In genomic region chrX:153800746-153801145, GRCh38 we compare ENCODE assay signal across 15 cellular contexts. TPM values are rescaled to one million over a fixed set of nuclear protein-coding genes. Genes with fewer than 3 reads are reported as not detected.
DNase-seq lines count a peak whose midpoint lies in the region; ATAC-seq, FAIRE-seq and TF ChIP-seq lines count a peak whose summit lies in the region.
"Had no signal": no experiment of that assay in that cellular context is flagged by ENCODE, and none has a peak within 500 bp of the region (broad histone marks: within the 10 kb centered on the region; RNA-seq: fewer than 3 reads in every experiment).

No MANE protein-coding gene starts in this region.

- peaks cover 16% of the 10 kb centered on the region; the same call in 1 of the 2 replicates for H4K20me1 ChIP-seq in DND-41 (ENCODE audit: insufficient read depth, low read length)

- H2AFZ ChIP-seq in DND-41 (ENCODE audit: low read depth, low read length), result no peak overlapping the region

- H3K4me1 ChIP-seq in A549 (peaks cover 6% of the 10 kb centered on the region; the same call in 1 of the 3 replicates), DND-41 (ENCODE audit: insufficient read depth, low read length) (peaks cover 11% of the 10 kb centered on the region)

- H3K4me3 Mint-ChIP-seq in T-helper 17 cell, result no peak overlapping the region
- H3K4me3 Mint-ChIP-seq: CD4-positive, alpha-beta memory T cell had no signal

- peak; percentile 9 to 39; a peak in 3 of 6 replicates for ATAC-seq in A549
- ATAC-seq in DND-41 (ENCODE audit: insufficient read depth, low read depth), result peak; percentile 13; the same call in 1 of the 3 replicates
- no peak for ATAC-seq in T-helper 17 cell
- no peak for ATAC-seq in HG03442 (IDR thresholded peaks at IDR 0.05; ENCODE audit: unreplicated experiment)

- TF ChIP-seq EP300 in A549 (IDR thresholded peaks at IDR 0.05), result no peak

- H3K27ac ChIP-seq in A549, result no peak overlapping the region
- H3K27ac ChIP-seq in DND-41 (ENCODE audit: low read length), result no peak overlapping the region
- H3K27ac ChIP-seq: RWPE1 had no signal

- no peak overlapping the region for H3K9ac ChIP-seq in DND-41 (ENCODE audit: low read depth, low read length)

- no peaks in the 10 kb centered on the region for H3K27me3 ChIP-seq in DND-41 (ENCODE audit: insufficient read depth, low read length, poor library complexity)

- H3K27me3 Mint-ChIP-seq in T-helper 17 cell, result no peaks in the 10 kb centered on the region
- H3K27me3 Mint-ChIP-seq: CD4-positive, alpha-beta memory T cell had no signal

- H3K4me1 Mint-ChIP-seq in T-helper 17 cell, result peaks cover 8% of the 10 kb centered on the region

- POLR2A ChIA-PET in A549 (lab: Yijun Ruan, JAX), result no interaction called here

- no peaks in the 10 kb centered on the region for H3K9me3 ChIP-seq in A549
- H3K9me3 ChIP-seq in DND-41 (ENCODE audit: insufficient read depth, low read length, severe bottlenecking), result no peaks in the 10 kb centered on the region
- no peaks in the 10 kb centered on the region for H3K9me3 ChIP-seq in T-helper 17 cell (ENCODE audit: control insufficient read depth, low read length, poor library complexity, severe bottlenecking)

- H3K36me3 Mint-ChIP-seq in T-helper 17 cell (ENCODE audit: low read depth), result no peaks in the 10 kb centered on the region

- H3K79me2 ChIP-seq in DND-41 (ENCODE audit: insufficient read depth, low read length), result peaks cover 11% of the 10 kb centered on the region

- no peak for TF ChIP-seq POLR2A in A549 (IDR thresholded peaks at IDR 0.05; ENCODE audit: low read length)

- CTCF ChIA-PET in A549 (lab: Yijun Ruan, JAX), result no interaction called here

- H3K36me3 ChIP-seq in DND-41 (ENCODE audit: insufficient read depth, low read length), result peaks cover 31% of the 10 kb centered on the region

- no peak for FAIRE-seq in A549 (lab: Jason Lieb, UNC)
- FAIRE-seq: H54 had no signal

- 84% methylated on average over 7 of the region's 7 CpGs for WGBS in A549 (ENCODE audit: missing lambda C conversion rate)

- no peak for TF ChIP-seq RAD21 in A549 (conservative IDR thresholded peaks at IDR 0.05 in 1 of 2, IDR thresholded peaks at IDR 0.05 in 1 of 2)

- DNase-seq in A549 (ENCODE audit: low read depth in 1 of 2, low spot score in 1 of 2) (no peak), DND-41 (no peak), T-helper 17 cell (no peak), medulla oblongata (ENCODE audit: extremely low spot score) (peak; percentile 22), NCI-H2196 treated with DMSO at 0.1 percent for 48 hours (lab: John Stamatoyannopoulos, UW; ENCODE audit: unreplicated experiment) (no peak), hepatic stellate cell (ENCODE audit: low spot score) (no peak)
- DNase-seq: CD4-positive, alpha-beta memory T cell; NCI-H1048; NCI-H2107; NCI-H526 treated with DMSO at 0.1 percent for 48 hours; OCI-M1 had no signal

- peak overlapping the region; percentile 63 for H3K27ac Mint-ChIP-seq in T-helper 17 cell

- TF ChIP-seq CTCF in A549 (IDR thresholded peaks at IDR 0.05), result no peak
- TF ChIP-seq CTCF in DND-41 (IDR thresholded peaks at IDR 0.05; ENCODE audit: borderline replicate concordance, extremely low read depth, low read length, poor library complexity, severe bottlenecking), result no peak

- H3K4me2 ChIP-seq in A549 (no peak overlapping the region), DND-41 (ENCODE audit: insufficient read depth, low read length) (no peak overlapping the region)

- H3K4me3 ChIP-seq in A549 (no peak overlapping the region), DND-41 (ENCODE audit: low read depth in 1 of 2, low read length in 2 of 2) (no peak overlapping the region)

TF ChIP-seq in A549, 52 proteins besides CTCF, POLR2A, EP300 and RAD21:
- TF ChIP-seq SMC3 (IDR thresholded peaks at IDR 0.05) (no peak), ZSCAN20 (CRISPR knock-in tag; IDR thresholded peaks at IDR 0.05) (no peak), CBX8 (IDR thresholded peaks at IDR 0.05) (no peak)

RNA-seq across cellular contexts. Expression of gene SSR4, which starts 6.3 kb away (rescaled TPM):
- 212 and 293 TPM in 2 replicates for polyA plus RNA-seq in A549 (2011; rRNA removed)
- polyA plus RNA-seq in A549 (2012; cell fraction: cytosol; rRNA removed), result 446 and 484 TPM in 2 replicates
- 340 and 444 TPM in 2 replicates for polyA plus RNA-seq in A549 (2012; cell fraction: nucleus; rRNA removed)
- polyA plus RNA-seq in A549 (2017; fragmentation: RNase III; extraction: RNeasy Plus Mini Kit Qiagen cat#74134 plus additional on column Dnase treatment), result 347 to 354 TPM (median 352 TPM) in 3 replicates
- polyA minus RNA-seq in A549 (2011; rRNA and poly(A)+ RNA removed), result 139 and 189 TPM in 2 replicates
- total RNA-seq in T-helper 17 cell, result 100 to 1,000 TPM; 204 to 212 TPM

RNA-seq across cellular contexts. Expression of gene IDH3G, which starts 6.6 kb away (rescaled TPM):
- polyA plus RNA-seq in A549 (2011; rRNA removed) (45.6 and 50.7 TPM in 2 replicates), A549 (2017; fragmentation: RNase III; extraction: RNeasy Plus Mini Kit Qiagen cat#74134 plus additional on column Dnase treatment) (58.5 to 60.3 TPM (median 59.9 TPM) in 3 replicates)
- polyA plus RNA-seq in A549 (2012; cell fraction: cytosol; rRNA removed), result 115 and 121 TPM in 2 replicates
- polyA plus RNA-seq in A549 (2012; cell fraction: nucleus; rRNA removed), result 209 and 300 TPM in 2 replicates
- polyA minus RNA-seq in A549 (2011; rRNA and poly(A)+ RNA removed), result 102 and 107 TPM in 2 replicates
- total RNA-seq in T-helper 17 cell, result 10 to 100 TPM; 46.4 to 52.4 TPM

RNA-seq across cellular contexts. Expression of gene SRPK3, which starts 19.9 kb away (rescaled TPM):
- not detected in 2 replicates for polyA plus RNA-seq in A549 (2011; rRNA removed)
- polyA plus RNA-seq in A549 (2012; cell fraction: cytosol; rRNA removed), result 0.04 and 0.08 TPM in 2 replicates
- polyA plus RNA-seq in A549 (2012; cell fraction: nucleus; rRNA removed), result 0.17 and 0.35 TPM in 2 replicates
- polyA plus RNA-seq in A549 (2017; fragmentation: RNase III; extraction: RNeasy Plus Mini Kit Qiagen cat#74134 plus additional on column Dnase treatment), result 0.03 to 0.08 TPM (median 0.05 TPM) in 3 replicates
- polyA minus RNA-seq in A549 (2011; rRNA and poly(A)+ RNA removed), result not detected in 2 replicates
- not detected for total RNA-seq in T-helper 17 cell
- total RNA-seq: CD4-positive, alpha-beta memory T cell; MCF 10A had no signal
- polyA plus RNA-seq: CD4-positive, alpha-beta memory T cell had no signal

RNA-seq across cellular contexts. Expression of gene PDZD4, which starts 29.6 kb away (rescaled TPM):
- polyA plus RNA-seq in A549 (2011; rRNA removed) (1.2 and 1.3 TPM in 2 replicates), A549 (2017; fragmentation: RNase III; extraction: RNeasy Plus Mini Kit Qiagen cat#74134 plus additional on column Dnase treatment) (2.3 to 3.0 TPM (median 2.4 TPM) in 3 replicates)
- 1.7 and 2.0 TPM in 2 replicates for polyA plus RNA-seq in A549 (2012; cell fraction: cytosol; rRNA removed)
- 4.9 and 5.2 TPM in 2 replicates for polyA plus RNA-seq in A549 (2012; cell fraction: nucleus; rRNA removed)
- 1.3 and 1.6 TPM in 2 replicates for polyA minus RNA-seq in A549 (2011; rRNA and poly(A)+ RNA removed)
- 10 to 100 TPM; 31.1 to 45.6 TPM for total RNA-seq in T-helper 17 cell
- total RNA-seq: MCF 10A had no signal

RNA-seq across cellular contexts. Expression of gene PLXNB3, which starts 36.7 kb away (rescaled TPM):
- polyA plus RNA-seq in A549 (2011; rRNA removed), result 1.1 and 1.2 TPM in 2 replicates
- polyA plus RNA-seq in A549 (2012; cell fraction: cytosol; rRNA removed), result 4.1 and 5.5 TPM in 2 replicates
- polyA plus RNA-seq in A549 (2012; cell fraction: nucleus; rRNA removed), result 16.1 and 22.5 TPM in 2 replicates
- 2.5 to 3.9 TPM (median 3.1 TPM) in 3 replicates for polyA plus RNA-seq in A549 (2017; fragmentation: RNase III; extraction: RNeasy Plus Mini Kit Qiagen cat#74134 plus additional on column Dnase treatment)
- 2.0 and 3.2 TPM in 2 replicates for polyA minus RNA-seq in A549 (2011; rRNA and poly(A)+ RNA removed)
- total RNA-seq in T-helper 17 cell, result 1 to 10 TPM in 1 of 2 donors, under 1 TPM in 1; 0.25 to 2.9 TPM
- total RNA-seq: CD4-positive, alpha-beta memory T cell had no signal
- polyA plus RNA-seq: CD4-positive, alpha-beta memory T cell had no signal

Comparison
In these comparisons a context has a peak if more than half of its experiments do, and no peak if none do; other contexts are left out.
1. ATAC-seq: peak in A549 (2 of 2) and DND-41 (single experiment); none in T-helper 17 cell (single experiment) and HG03442 (single experiment).